8 cellular contexts compared by ENCODE assay signal in the genomic region with DNA sequence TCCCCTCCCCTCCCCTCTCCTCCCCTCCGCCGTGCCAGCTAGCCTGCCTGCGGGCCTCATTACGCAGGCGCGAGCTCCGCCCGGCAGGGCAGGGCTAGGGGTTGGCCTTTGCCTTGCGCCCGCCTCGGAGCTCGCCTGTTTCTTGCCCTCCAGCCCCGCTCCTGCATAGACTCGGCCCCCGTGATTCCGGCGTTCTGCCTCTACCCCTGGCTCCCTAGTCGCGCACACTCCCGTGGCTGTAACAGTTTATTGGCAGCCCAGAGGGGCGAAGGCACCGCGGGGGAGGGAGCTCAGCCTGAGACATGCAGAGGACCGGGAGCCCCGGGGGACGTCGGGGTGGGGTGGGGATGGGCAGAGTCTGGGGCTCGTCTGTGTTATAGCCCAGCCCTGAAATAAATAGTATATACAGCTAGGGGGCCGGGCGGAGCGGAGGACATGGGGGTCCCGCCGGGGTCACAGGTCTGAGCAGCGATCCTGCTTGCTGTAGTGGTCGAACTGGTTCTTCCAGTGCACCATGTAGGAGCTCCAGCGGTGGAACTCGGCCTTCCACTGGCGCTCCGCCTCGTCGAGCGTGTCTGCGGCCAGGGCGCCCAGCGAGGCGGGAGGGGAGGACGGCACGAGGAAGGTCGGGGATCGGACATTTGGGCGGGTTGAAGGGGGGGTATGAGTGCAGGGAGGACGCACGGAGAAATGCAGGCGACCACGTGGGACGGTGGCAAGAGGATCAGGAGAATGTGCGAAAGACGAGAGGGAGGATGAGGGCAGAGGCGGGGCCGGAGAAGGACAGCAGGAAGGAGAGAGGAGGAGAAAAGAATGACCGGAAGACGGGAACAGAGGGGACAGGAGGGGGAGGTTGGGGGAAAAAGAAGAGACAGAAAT. TPM values are rescaled to one million over a fixed set of nuclear protein-coding genes. Genes with fewer than 3 reads are reported as not detected.
DNase-seq lines count a peak whose midpoint lies in the region; ATAC-seq and TF ChIP-seq lines count a peak whose summit lies in the region.

No MANE protein-coding gene starts in this region.

- TF ChIP-seq POLR2A in heart left ventricle (IDR thresholded peaks at IDR 0.05) (peak in 1 of 2 donors; percentile 61), transverse colon (IDR thresholded peaks at IDR 0.05) (peak; percentile 80)

- peaks cover 37% of the 10 kb centered on the region for H3K36me3 Mint-ChIP-seq in activated naive CD8-positive, alpha-beta T cell treated with anti-CD3 and anti-CD28 coated beads, Interleukin-2, amount 50 U/mL, for 24 hours (ENCODE audit: low read depth)

- H3K27me3 Mint-ChIP-seq in activated naive CD8-positive, alpha-beta T cell treated with anti-CD3 and anti-CD28 coated beads, Interleukin-2, amount 50 U/mL, for 24 hours = peaks cover 29% of the 10 kb centered on the region

- DNase-seq in GM10248 (ENCODE audit: extremely low spot score) = peak; percentile 99
- peak; percentile 90 for DNase-seq in NCI-H1436 (lab: John Stamatoyannopoulos, UW)
- DNase-seq in SW 1271 (lab: John Stamatoyannopoulos, UW) = peak; percentile 71 to 88
- peak; percentile 92 for DNase-seq in activated naive CD8-positive, alpha-beta T cell treated with anti-CD3 and anti-CD28 coated beads, Interleukin-2, amount 50 U/mL, for 24 hours
- DNase-seq in heart left ventricle = peak; percentile 95 to 97 (median 96)
- DNase-seq in pons (ENCODE audit: low spot score) = peak; percentile 95
- peak; percentile 95 for DNase-seq in transverse colon

- POLR2A ChIA-PET in GM10248 (lab: Yijun Ruan, JAX) = interaction anchor here (0.7 to 5.0 kb wide), 6 partner anchors 13 to 462 kb away, joined by 3 to 46 read pairs (median 4); partner anchors contain the start of genes SRRT and ZCWPW1

- H3K4me1 ChIP-seq in heart left ventricle (peaks cover 4 to 59% (median 30%) of the 10 kb centered on the region in 12 donors), transverse colon (peaks cover 32 to 55% (median 36%) of the 10 kb centered on the region in 4 donors)

- TF ChIP-seq CTCF in GM10248 (IDR thresholded peaks at IDR 0.05; ENCODE audit: control extremely low read depth, extremely low read depth, low read depth, missing control alignments) = no peak
- TF ChIP-seq CTCF in heart left ventricle (IDR thresholded peaks at IDR 0.05) = peak in 3 of 12 donors; percentile 15 to 26 (median 17)
- TF ChIP-seq CTCF in transverse colon (IDR thresholded peaks at IDR 0.05) = peak in 1 of 5 experiments; percentile 46

- H3K27ac ChIP-seq in heart left ventricle = peak overlapping the region; percentile 76 to 93 (median 90)
- H3K27ac ChIP-seq in transverse colon = peak overlapping the region; percentile 94 to 100 (median 96)

- H3K36me3 ChIP-seq in heart left ventricle = peaks cover 2 to 39% (median 37%) of the 10 kb centered on the region in 9 donors
- H3K36me3 ChIP-seq in transverse colon = peaks cover 0 to 23% (median 10%) of the 10 kb centered on the region in 4 donors

- H3K9me3 ChIP-seq in heart left ventricle = no peaks in the 10 kb centered on the region
- no peaks in the 10 kb centered on the region for H3K9me3 ChIP-seq in transverse colon

- intact Hi-C loops in heart left ventricle (cut with DNase I) (loop anchor here in 5 of 10 donors (5.0 to 10.0 kb wide), 8 partner anchors 187 to 405 kb away; partner anchors contain the start of gene FIS1 (in 1 of the 5)), transverse colon (cut with DNase I; ENCODE audit: low total_unique reads) (loop anchor here (5.0 kb wide), 1 partner anchor 187 kb away; no protein-coding TSS in a partner anchor)

- peaks cover 0 to 36% (median 6%) of the 10 kb centered on the region in 9 donors for H3K27me3 ChIP-seq in heart left ventricle
- peaks cover 13% of the 10 kb centered on the region for H3K27me3 ChIP-seq in transverse colon

- no peaks in the 10 kb centered on the region for H3K9me3 Mint-ChIP-seq in activated naive CD8-positive, alpha-beta T cell treated with anti-CD3 and anti-CD28 coated beads, Interleukin-2, amount 50 U/mL, for 24 hours

- in situ Hi-C loops in transverse colon (cut with MboI; ENCODE audit: low pct_ligation_motif_present in 1 of 4, low pct_unique_long_range_greater_than_20kb in 1 of 4, low sequenced_read_pairs in 3 of 4) = loop anchor here in 2 of 4 donors (5.0 to 10.0 kb wide), 2 partner anchors 172 to 255 kb away; no protein-coding TSS in a partner anchor

- ATAC-seq in HG02623 (IDR thresholded peaks at IDR 0.05; ENCODE audit: unreplicated experiment) (peak; percentile 65), heart left ventricle (peak; percentile 91 to 97 (median 94))
- ATAC-seq in activated naive CD8-positive, alpha-beta T cell treated with anti-CD3 and anti-CD28 coated beads, Interleukin-2, amount 50 U/mL, for 24 hours = peak; percentile 87

- H3K4me3 Mint-ChIP-seq in activated naive CD8-positive, alpha-beta T cell treated with anti-CD3 and anti-CD28 coated beads, Interleukin-2, amount 50 U/mL, for 24 hours = peak overlapping the region; percentile 82

- H3K4me1 Mint-ChIP-seq in activated naive CD8-positive, alpha-beta T cell treated with anti-CD3 and anti-CD28 coated beads, Interleukin-2, amount 50 U/mL, for 24 hours = peaks cover 50% of the 10 kb centered on the region

- WGBS in heart left ventricle, 4 donors = 0 to 2% (median 1%) methylated on average over 39 to 62 of the region's 62 CpGs
- 1 to 4% methylated on average over 24 to 51 of the region's 62 CpGs for WGBS in transverse colon (ENCODE audit: low coverage in 1 of 2), 2 donors

- CTCF ChIA-PET in GM10248 (lab: Yijun Ruan, JAX) = interaction anchor here (0.9 to 1.9 kb wide), 13 partner anchors 12 to 354 kb away, joined by 3 to 8 read pairs (median 4); partner anchors contain the start of genes FIS1, POP7 and SLC12A9

- H3K4me3 ChIP-seq in heart left ventricle = peak overlapping the region; percentile 48 to 81 (median 73)
- peak overlapping the region; percentile 51 to 90 (median 60) for H3K4me3 ChIP-seq in transverse colon

- TF ChIP-seq EP300 in transverse colon (IDR thresholded peaks at IDR 0.05; ENCODE audit: low read depth) = no peak

- H3K27ac Mint-ChIP-seq in activated naive CD8-positive, alpha-beta T cell treated with anti-CD3 and anti-CD28 coated beads, Interleukin-2, amount 50 U/mL, for 24 hours = peak overlapping the region; percentile 50

RNA-seq across cellular contexts. Expression of gene UFSP1, which starts 0.5 kb away (rescaled TPM):
- total RNA-seq in heart left ventricle = 1 to 10 TPM; 1.0 to 3.4 (median 1.6) TPM
- polyA plus RNA-seq in heart left ventricle = 1 to 10 TPM; 3.4 TPM
- total RNA-seq in transverse colon = 10 to 100 TPM in 1 of 4 donors, 1 to 10 TPM in 2, not detected in 1; 1.3 to 19.1 (median 3.7) TPM

RNA-seq across cellular contexts. Expression of gene ACHE, which starts 5.7 kb away (rescaled TPM):
- 1 to 10 TPM in 4 of 9 donors, under 1 TPM in 5; 0.44 to 2.1 (median 0.78) TPM for total RNA-seq in heart left ventricle
- under 1 TPM; 0.58 to 0.69 TPM for polyA plus RNA-seq in heart left ventricle
- 10 to 100 TPM in 3 of 4 donors, 1 to 10 TPM in 1; 3.8 to 29.9 (median 14.3) TPM for total RNA-seq in transverse colon

RNA-seq across cellular contexts. Expression of gene SRRT, which starts 15.1 kb away (rescaled TPM):
- total RNA-seq in heart left ventricle = 10 to 100 TPM; 31.0 to 62.2 (median 49.5) TPM
- polyA plus RNA-seq in heart left ventricle = 10 to 100 TPM; 38.0 to 49.7 TPM
- total RNA-seq in transverse colon = 100 to 1,000 TPM in 2 of 4 donors, 10 to 100 TPM in 2; 64.6 to 217 (median 103) TPM

RNA-seq across cellular contexts. Expression of gene TRIP6, which starts 22.8 kb away (rescaled TPM):
- total RNA-seq in heart left ventricle = 10 to 100 TPM in 8 of 9 donors, 1 to 10 TPM in 1; 9.2 to 37.3 (median 17.1) TPM
- 10 to 100 TPM; 10.6 to 23.1 TPM for polyA plus RNA-seq in heart left ventricle
- total RNA-seq in transverse colon = 10 to 100 TPM; 10.9 to 24.3 (median 21.2) TPM

RNA-seq across cellular contexts. Expression of gene SLC12A9, which starts 37.5 kb away (rescaled TPM):
- total RNA-seq in heart left ventricle (10 to 100 TPM in 1 of 9 donors, 1 to 10 TPM in 8; 4.6 to 23.6 (median 7.0) TPM), transverse colon (10 to 100 TPM; 21.0 to 46.2 (median 23.1) TPM)
- polyA plus RNA-seq in heart left ventricle = 10 to 100 TPM in 1 of 2 donors, 1 to 10 TPM in 1; 6.4 to 10.5 TPM

Comparison
In these comparisons a context has a peak if more than half of its experiments do, and no peak if none do; other contexts are left out.
1. Peak in every context shown above with its lines: DNase-seq, ATAC-seq, H3K4me3 ChIP-seq and H3K27ac ChIP-seq.